In the genomic region with DNA sequence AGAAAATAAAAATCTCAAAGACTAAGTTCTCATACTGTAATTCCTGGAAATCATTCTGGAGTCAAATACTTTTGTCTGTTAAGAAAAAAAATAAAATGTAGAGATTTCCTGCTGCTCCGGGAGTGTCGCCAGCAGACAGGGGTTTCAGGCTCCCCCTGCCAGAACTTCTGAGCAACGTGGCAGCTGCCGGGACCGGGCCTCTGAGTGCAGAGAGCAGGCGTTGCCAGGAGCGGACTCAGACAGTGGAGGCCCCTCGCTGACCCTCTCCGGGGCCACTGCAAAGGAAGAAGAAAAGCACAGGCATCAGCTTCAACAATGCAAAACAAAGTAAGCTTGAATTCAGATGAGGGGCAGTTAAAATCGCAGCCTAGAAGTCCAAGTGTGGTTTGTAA, we compare ENCODE assay signal across 1 cellular context.
TF ChIP-seq lines count a peak whose summit lies in the region.

No MANE protein-coding gene starts in this region.

TF ChIP-seq in SK-N-SH, 30 proteins besides CTCF, POLR2A, EP300 and RAD21 (continued from another document):
- TF ChIP-seq, protein P1, sequence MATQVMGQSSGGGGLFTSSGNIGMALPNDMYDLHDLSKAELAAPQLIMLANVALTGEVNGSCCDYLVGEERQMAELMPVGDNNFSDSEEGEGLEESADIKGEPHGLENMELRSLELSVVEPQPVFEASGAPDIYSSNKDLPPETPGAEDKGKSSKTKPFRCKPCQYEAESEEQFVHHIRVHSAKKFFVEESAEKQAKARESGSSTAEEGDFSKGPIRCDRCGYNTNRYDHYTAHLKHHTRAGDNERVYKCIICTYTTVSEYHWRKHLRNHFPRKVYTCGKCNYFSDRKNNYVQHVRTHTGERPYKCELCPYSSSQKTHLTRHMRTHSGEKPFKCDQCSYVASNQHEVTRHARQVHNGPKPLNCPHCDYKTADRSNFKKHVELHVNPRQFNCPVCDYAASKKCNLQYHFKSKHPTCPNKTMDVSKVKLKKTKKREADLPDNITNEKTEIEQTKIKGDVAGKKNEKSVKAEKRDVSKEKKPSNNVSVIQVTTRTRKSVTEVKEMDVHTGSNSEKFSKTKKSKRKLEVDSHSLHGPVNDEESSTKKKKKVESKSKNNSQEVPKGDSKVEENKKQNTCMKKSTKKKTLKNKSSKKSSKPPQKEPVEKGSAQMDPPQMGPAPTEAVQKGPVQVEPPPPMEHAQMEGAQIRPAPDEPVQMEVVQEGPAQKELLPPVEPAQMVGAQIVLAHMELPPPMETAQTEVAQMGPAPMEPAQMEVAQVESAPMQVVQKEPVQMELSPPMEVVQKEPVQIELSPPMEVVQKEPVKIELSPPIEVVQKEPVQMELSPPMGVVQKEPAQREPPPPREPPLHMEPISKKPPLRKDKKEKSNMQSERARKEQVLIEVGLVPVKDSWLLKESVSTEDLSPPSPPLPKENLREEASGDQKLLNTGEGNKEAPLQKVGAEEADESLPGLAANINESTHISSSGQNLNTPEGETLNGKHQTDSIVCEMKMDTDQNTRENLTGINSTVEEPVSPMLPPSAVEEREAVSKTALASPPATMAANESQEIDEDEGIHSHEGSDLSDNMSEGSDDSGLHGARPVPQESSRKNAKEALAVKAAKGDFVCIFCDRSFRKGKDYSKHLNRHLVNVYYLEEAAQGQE (IDR thresholded peaks at IDR 0.05; ENCODE audit: low read depth, low read length): no peak
